In genomic region chr1:87330201-87330953, GRCh38 we compare ENCODE assay signal across 8 cellular contexts. TPM values are rescaled to one million over a fixed set of nuclear protein-coding genes. Genes with fewer than 3 reads are reported as not detected.
DNase-seq lines count a peak whose midpoint lies in the region; ATAC-seq and TF ChIP-seq lines count a peak whose summit lies in the region.

No MANE protein-coding gene starts in this region.

- peaks cover 47% of the 10 kb centered on the region for H3F3A ChIP-seq in SU-DHL-6 (ENCODE audit: insufficient read depth)

- H3K4me2 ChIP-seq in SU-DHL-6 (ENCODE audit: low read depth, low read length, poor library complexity, severe bottlenecking) (peak overlapping the region; percentile 88), mesendoderm (ENCODE audit: low read length) (peak overlapping the region; percentile 66)

- no peak overlapping the region for H3K4ac ChIP-seq in mesendoderm (ENCODE audit: low read depth, low read length)

- H3K56ac ChIP-seq in mesendoderm (ENCODE audit: low read length), result peak overlapping the region; percentile 86

- H3K9ac ChIP-seq in SU-DHL-6 (ENCODE audit: low read length) (peak overlapping the region; percentile 98), endocrine pancreas (ENCODE audit: control insufficient read depth, insufficient read depth, low read length) (no peak overlapping the region), mesendoderm (ENCODE audit: low read length) (peak overlapping the region; percentile 72)

- peak overlapping the region; percentile 82 for H3K18ac ChIP-seq in mesendoderm (ENCODE audit: low read length)

- H3K23ac ChIP-seq in mesendoderm (ENCODE audit: low read length), result no peak overlapping the region

- peak overlapping the region; percentile 84 for H2BK5ac ChIP-seq in mesendoderm (ENCODE audit: low read length)

- ATAC-seq in upper lobe of left lung (ENCODE audit: low FRiP score in 2 of 2) (no peak), HG03095 (IDR thresholded peaks at IDR 0.05; ENCODE audit: unreplicated experiment) (no peak)

- H2AK5ac ChIP-seq in mesendoderm (ENCODE audit: low read length), result no peak overlapping the region

- H3K36me3 ChIP-seq in HAP-1 (replicated peaks) (no peaks in the 10 kb centered on the region), SU-DHL-6 (ENCODE audit: low read length) (peaks cover 39% of the 10 kb centered on the region), endocrine pancreas (ENCODE audit: control insufficient read depth, insufficient read depth, low read length) (no peaks in the 10 kb centered on the region), mesendoderm (ENCODE audit: control insufficient read depth, insufficient read depth, low read length) (no peaks in the 10 kb centered on the region), upper lobe of left lung (no peaks in the 10 kb centered on the region)

- in situ Hi-C loops in HAP-1 (cut with MboI; ENCODE audit: low sequenced_read_pairs), result no loop called here

- H3K79me2 ChIP-seq in SU-DHL-6 (ENCODE audit: insufficient read depth, low read length), result peaks cover 77% of the 10 kb centered on the region
- H3K79me2 ChIP-seq in mesendoderm (ENCODE audit: control insufficient read depth, insufficient read depth, low read length), result peaks cover 19% of the 10 kb centered on the region

- TF ChIP-seq CTCF in C4-2B (conservative IDR thresholded peaks at IDR 0.05), result no peak
- no peak for TF ChIP-seq CTCF in SU-DHL-6 (IDR thresholded peaks at IDR 0.05; ENCODE audit: insufficient read depth, low read length, poor library complexity, severe bottlenecking)
- TF ChIP-seq CTCF in upper lobe of left lung (IDR thresholded peaks at IDR 0.05), result no peak

- peaks cover 2% of the 10 kb centered on the region for H3K79me1 ChIP-seq in mesendoderm (ENCODE audit: low read length)

- no peak overlapping the region for H4K8ac ChIP-seq in mesendoderm (ENCODE audit: low read depth, low read length)

- H2BK120ac ChIP-seq in mesendoderm (ENCODE audit: low read depth, low read length), result no peak overlapping the region

- peaks cover 2% of the 10 kb centered on the region; the same call in 1 of the 2 replicates for H3K27me3 ChIP-seq in HAP-1 (ENCODE audit: low read depth)
- no peaks in the 10 kb centered on the region for H3K27me3 ChIP-seq in SU-DHL-6 (ENCODE audit: low read length)
- peaks cover 4% of the 10 kb centered on the region for H3K27me3 ChIP-seq in endocrine pancreas (ENCODE audit: control insufficient read depth, insufficient read depth, low read length)
- no peaks in the 10 kb centered on the region for H3K27me3 ChIP-seq in mesendoderm (ENCODE audit: insufficient read depth, low read length, poor library complexity)
- H3K27me3 ChIP-seq in upper lobe of left lung, result no peaks in the 10 kb centered on the region

- H3K9me3 ChIP-seq in HAP-1, result no peaks in the 10 kb centered on the region
- no peaks in the 10 kb centered on the region for H3K9me3 ChIP-seq in SU-DHL-6 (ENCODE audit: insufficient read depth, low read length)
- H3K9me3 ChIP-seq in endocrine pancreas (ENCODE audit: control insufficient read depth, low read length), result no peaks in the 10 kb centered on the region
- no peaks in the 10 kb centered on the region for H3K9me3 ChIP-seq in upper lobe of left lung

- H3K27ac ChIP-seq in C4-2B (peak overlapping the region; percentile 81), SU-DHL-6 (ENCODE audit: low read depth, low read length) (peak overlapping the region; percentile 89), mesendoderm (ENCODE audit: low read depth, low read length) (peak overlapping the region; percentile 91), upper lobe of left lung (peak overlapping the region; percentile 96 to 99 (median 98))

- no peaks in the 10 kb centered on the region for H3K9me2 ChIP-seq in SU-DHL-6 (replicated peaks; ENCODE audit: insufficient read depth, low read length)

- WGBS in mesendoderm (ENCODE audit: extremely low coverage, insufficient coverage, low lambda C conversion rate), result no CpG with 5 or more reads among the region's 19 CpGs
- WGBS in upper lobe of left lung, 2 donors, result 1% methylated on average over 19 of the region's 19 CpGs

- H3K4me3 ChIP-seq in HAP-1 (peak overlapping the region; percentile 55), SU-DHL-6 (ENCODE audit: insufficient read depth, low read length, poor library complexity, severe bottlenecking) (peak overlapping the region; percentile 97), endocrine pancreas (ENCODE audit: control insufficient read depth, insufficient read depth, low read length) (peak overlapping the region; percentile 64), mesendoderm (ENCODE audit: low read length) (peak overlapping the region; percentile 70), upper lobe of left lung (peak overlapping the region; percentile 71 to 84 (median 82))

- H2AFZ ChIP-seq in SU-DHL-6 (ENCODE audit: low read depth, low read length, severe bottlenecking), result no peak overlapping the region

- peaks cover 18% of the 10 kb centered on the region for H3K4me1 ChIP-seq in HAP-1
- no peaks in the 10 kb centered on the region for H3K4me1 ChIP-seq in endocrine pancreas (ENCODE audit: control insufficient read depth, insufficient read depth, low read length)
- peaks cover 10% of the 10 kb centered on the region for H3K4me1 ChIP-seq in mesendoderm (ENCODE audit: control insufficient read depth, low read depth, low read length)
- peaks cover 26 to 31% (median 30%) of the 10 kb centered on the region in 4 donors for H3K4me1 ChIP-seq in upper lobe of left lung

- H4K5ac ChIP-seq in mesendoderm (ENCODE audit: low read length), result no peak overlapping the region

- no peak for TF ChIP-seq POLR2A in upper lobe of left lung (IDR thresholded peaks at IDR 0.05)

- H2BK15ac ChIP-seq in mesendoderm (replicated peaks; ENCODE audit: low read depth), result no peak overlapping the region

- peaks cover 14% of the 10 kb centered on the region; the same call in 1 of the 2 replicates for H4K20me1 ChIP-seq in SU-DHL-6 (ENCODE audit: low read depth, low read length)

- DNase-seq in HAP-1 (ENCODE audit: low spot score in 2 of 2), result peak; percentile 23 to 49
- peak; percentile 88 for DNase-seq in mesendoderm
- peak in 1 of 2 donors; percentile 48 for DNase-seq in upper lobe of left lung
- no peak for DNase-seq in NCI-H2227 (lab: John Stamatoyannopoulos, UW; ENCODE audit: unreplicated experiment)

- no peak for TF ChIP-seq EP300 in upper lobe of left lung (IDR thresholded peaks at IDR 0.05)

RNA-seq across cellular contexts. Expression of gene LMO4, which starts 1.7 kb away (rescaled TPM):
- polyA plus RNA-seq in mesendoderm (2013, experiment 1 of 2), result 68.6 TPM
- polyA plus RNA-seq in mesendoderm (2013, experiment 2 of 2), result 70.1 TPM
- 10 to 100 TPM; 23.7 to 54.4 (median 42.4) TPM for total RNA-seq in upper lobe of left lung
